Comparison of ENCODE assay signal across 20 cellular contexts in genomic region chr5:113068559-113068958, GRCh38.
DNase-seq lines count a peak whose midpoint lies in the region; TF ChIP-seq lines count a peak whose summit lies in the region.
"Had no signal": no experiment of that assay in that cellular context is flagged by ENCODE, and none has a peak within 500 bp of the region (broad histone marks: within the 10 kb centered on the region; RNA-seq: fewer than 3 reads in every experiment).

No MANE protein-coding gene starts in this region.

- H3K36me3 ChIP-seq in BLaER1 (no peaks in the 10 kb centered on the region), endodermal cell (ENCODE audit: control insufficient read depth, insufficient read depth, low read length) (peaks cover 100% of the 10 kb centered on the region), OCI-LY7 (ENCODE audit: insufficient read depth, low read length) (no peaks in the 10 kb centered on the region)
- H3K36me3 ChIP-seq: upper lobe of right lung had no signal

- H4K20me1 ChIP-seq in BLaER1 (no peaks in the 10 kb centered on the region), OCI-LY7 (ENCODE audit: insufficient read depth, low read length) (no peaks in the 10 kb centered on the region)

- POLR2A ChIA-PET in OCI-LY7 (lab: Charles Lee): interaction anchor here (0.9 kb wide), 1 partner anchor 14 kb away, joined by 3 read pairs; no protein-coding TSS in a partner anchor

- H2AFZ ChIP-seq in OCI-LY7 (ENCODE audit: low read length): no peak overlapping the region

- no peaks in the 10 kb centered on the region for H3K79me2 ChIP-seq in OCI-LY7 (ENCODE audit: insufficient read depth, low read depth, low read length)

- H3K36me3 Mint-ChIP-seq in endodermal cell (ENCODE audit: low read depth): peaks cover 94% of the 10 kb centered on the region
- H3K36me3 Mint-ChIP-seq: CD14-positive monocyte, naive B cell had no signal

- CTCF ChIA-PET in OCI-LY7 (lab: Charles Lee; ENCODE audit: unreplicated experiment): no interaction called here

- DNase-seq in LHCN-M2 (ENCODE audit: low read depth) (peak; percentile 62), endodermal cell (no peak), myocyte (ENCODE audit: low read depth) (peak; percentile 95), OCI-LY7 (ENCODE audit: low spot score) (no peak), NCI-H446 (lab: John Stamatoyannopoulos, UW) (no peak), SK-N-DZ (ENCODE audit: low spot score) (no peak), cortex of kidney (lab: John Stamatoyannopoulos, UW) (no peak)
- DNase-seq: ACHN; activated CD4-positive, alpha-beta T cell treated with anti-CD3 and anti-CD28 coated beads for 36 hours; activated naive CD4-positive, alpha-beta T cell treated with Interleukin-2 at 50 U/mL for 16 hours; activated T-cell treated with anti-CD3 and anti-CD28 coated beads, Interleukin-2, amount 50 U/mL, for 4 hours; KBM-7; naive B cell; NCI-H774; right cardiac atrium; upper lobe of right lung had no signal

- H3K4me1 ChIP-seq in BLaER1 (peaks cover 29% of the 10 kb centered on the region), endodermal cell (ENCODE audit: control insufficient read depth, insufficient read depth, low read length) (no peaks in the 10 kb centered on the region), OCI-LY7 (ENCODE audit: insufficient read depth, low read length, poor library complexity, severe bottlenecking) (no peaks in the 10 kb centered on the region)
- H3K4me1 ChIP-seq: gastroesophageal sphincter, upper lobe of right lung had no signal

- H3K4me1 Mint-ChIP-seq in endodermal cell: peaks cover 4% of the 10 kb centered on the region
- H3K4me1 Mint-ChIP-seq: CD14-positive monocyte, naive B cell had no signal

- WGBS in endodermal cell (ENCODE audit: insufficient coverage in 1 of 2, insufficient read length in 1 of 2), 2 experiments: 100% methylated on average over 2 of the region's 2 CpGs; no CpG with 5 or more reads in 1 of the 2 experiments

- H3K9me2 ChIP-seq in OCI-LY7 (ENCODE audit: insufficient read depth, low read length): no peaks in the 10 kb centered on the region

- no peaks in the 10 kb centered on the region for H3K27me3 Mint-ChIP-seq in endodermal cell (ENCODE audit: insufficient read depth)
- H3K27me3 Mint-ChIP-seq: activated CD4-positive, alpha-beta T cell treated with anti-CD3 and anti-CD28 coated beads for 36 hours; central memory CD8-positive, alpha-beta T cell had no signal

- H3K9me3 ChIP-seq in BLaER1: 0 out of 2 replicates have a peak, but pooled peaks cover 16% of the 10 kb centered on the region
- no peaks in the 10 kb centered on the region for H3K9me3 ChIP-seq in endodermal cell (ENCODE audit: control insufficient read depth, low read length)
- H3K9me3 ChIP-seq in OCI-LY7 (ENCODE audit: low read length): no peaks in the 10 kb centered on the region
- H3K9me3 ChIP-seq: gastroesophageal sphincter, upper lobe of right lung had no signal

- H3K9me3 Mint-ChIP-seq in endodermal cell: no peaks in the 10 kb centered on the region
- H3K9me3 Mint-ChIP-seq: activated T-cell treated with anti-CD3 and anti-CD28 coated beads, Interleukin-2, amount 50 U/mL, for 4 hours; central memory CD8-positive, alpha-beta T cell; naive B cell had no signal

- no peak for TF ChIP-seq CTCF in endodermal cell (conservative IDR thresholded peaks at IDR 0.05)
- no peak for TF ChIP-seq CTCF in OCI-LY7 (conservative IDR thresholded peaks at IDR 0.05; ENCODE audit: low read length)

- BruUV-seq in OCI-LY7 (replicated peaks; lab: Mats Ljungman, UMichigan): no TSS peak

- H3K4me2 ChIP-seq in BLaER1 (peak overlapping the region; percentile 33; the same call in 1 of the 2 replicates), OCI-LY7 (ENCODE audit: low read length) (no peak overlapping the region)

- no peak overlapping the region for H3K4me3 Mint-ChIP-seq in endodermal cell
- H3K4me3 Mint-ChIP-seq: activated CD4-positive, alpha-beta T cell treated with anti-CD3 and anti-CD28 coated beads for 36 hours; activated T-cell treated with anti-CD3 and anti-CD28 coated beads, Interleukin-2, amount 50 U/mL, for 4 hours; CD14-positive monocyte; central memory CD8-positive, alpha-beta T cell; naive B cell had no signal

- H3K4me3 ChIP-seq in BLaER1 (no peak overlapping the region), endodermal cell (ENCODE audit: low read length) (no peak overlapping the region), OCI-LY7 (ENCODE audit: low read depth, low read length, poor library complexity, severe bottlenecking) (no peak overlapping the region)
- H3K4me3 ChIP-seq: gastroesophageal sphincter, upper lobe of right lung had no signal

- H3K9ac ChIP-seq in BLaER1 (no peak overlapping the region), endodermal cell (ENCODE audit: extremely low read depth, low read length, poor library complexity, severe bottlenecking) (no peak overlapping the region)

- H3K27ac ChIP-seq in BLaER1: no peak overlapping the region
- H3K27ac ChIP-seq in endodermal cell (ENCODE audit: low read depth, low read length): no peak overlapping the region
- no peak overlapping the region for H3K27ac ChIP-seq in OCI-LY7 (ENCODE audit: low read depth, low read length, poor library complexity, severe bottlenecking)
- H3K27ac ChIP-seq: gastroesophageal sphincter, upper lobe of right lung had no signal

- H3K27me3 ChIP-seq in BLaER1 (no peaks in the 10 kb centered on the region), endodermal cell (ENCODE audit: control insufficient read depth, insufficient read depth, low read length, poor library complexity, severe bottlenecking) (no peaks in the 10 kb centered on the region)
- H3K27me3 ChIP-seq: gastroesophageal sphincter, upper lobe of right lung had no signal

- intact Hi-C loops in OCI-LY7 (cut with micrococcal nuclease; ENCODE audit: unreplicated experiment): no loop called here

- peak overlapping the region; percentile 36 for H3K27ac Mint-ChIP-seq in endodermal cell
- H3K27ac Mint-ChIP-seq: activated CD4-positive, alpha-beta T cell treated with anti-CD3 and anti-CD28 coated beads for 36 hours; naive B cell had no signal

Comparison
In these comparisons a context has a peak if more than half of its experiments do, and no peak if none do; other contexts are left out.
1. DNase-seq: peak in LHCN-M2 (single experiment) and myocyte (single experiment); none in endodermal cell (single experiment), OCI-LY7 (single experiment), NCI-H446 (0 of 2), SK-N-DZ (single experiment) and cortex of kidney (single experiment).